Comparison of ENCODE assay signal across 8 cellular contexts in the genomic region with DNA sequence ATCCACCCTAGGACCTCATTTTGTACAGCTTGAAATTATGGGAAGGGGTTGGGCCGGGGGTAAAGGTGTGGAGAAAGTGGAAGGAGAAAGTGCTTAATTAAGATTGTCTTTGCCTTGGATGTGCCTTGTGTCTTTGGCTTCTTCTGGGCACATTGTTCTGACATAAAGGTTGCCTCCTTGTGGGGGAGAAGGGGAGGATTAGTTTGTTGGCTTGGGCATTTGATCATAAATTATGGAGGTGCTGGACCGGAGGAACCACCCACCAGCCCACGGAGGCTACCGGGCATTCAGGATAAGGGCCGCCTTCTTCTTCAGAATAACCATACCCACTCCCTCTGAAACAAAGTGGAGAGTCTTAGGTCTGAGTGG. TPM values are rescaled to one million over a fixed set of nuclear protein-coding genes. Genes with fewer than 3 reads are reported as not detected.
DNase-seq lines count a peak whose midpoint lies in the region; ATAC-seq, FAIRE-seq and TF ChIP-seq lines count a peak whose summit lies in the region.

No MANE protein-coding gene starts in this region.

- FAIRE-seq in GM12891 (lab: Jason Lieb, UNC), result no peak

- TF ChIP-seq CTCF in AG04450 (IDR thresholded peaks at IDR 0.05; ENCODE audit: low read depth, low read length) (peak; percentile 36), GM12875 (IDR thresholded peaks at IDR 0.05; ENCODE audit: borderline replicate concordance, insufficient read depth, low read depth, low read length) (no peak)

- no peaks in the 10 kb centered on the region for H3K27me3 ChIP-seq in AG04450 (ENCODE audit: control insufficient read depth, insufficient read depth, low read length)
- no peaks in the 10 kb centered on the region for H3K27me3 ChIP-seq in ectodermal cell (ENCODE audit: control insufficient read depth, insufficient read depth, low read length, poor library complexity, severe bottlenecking)
- no peaks in the 10 kb centered on the region for H3K27me3 ChIP-seq in muscle layer of duodenum (ENCODE audit: low read depth, low read length)

- H3K9me3 ChIP-seq in AG04450 (ENCODE audit: control insufficient read depth, insufficient read depth, low read length) (no peaks in the 10 kb centered on the region), ectodermal cell (ENCODE audit: control insufficient read depth, low read length) (no peaks in the 10 kb centered on the region), muscle layer of duodenum (ENCODE audit: control insufficient read depth in 1 of 2, low read length in 2 of 2) (no peaks in the 10 kb centered on the region)

- H3K27ac ChIP-seq in AG04450 (ENCODE audit: low read depth, low read length), result peak overlapping the region; percentile 82
- no peak overlapping the region for H3K27ac ChIP-seq in ectodermal cell (ENCODE audit: insufficient read depth, low read depth, low read length, poor library complexity, severe bottlenecking)
- peak overlapping the region; percentile 79 for H3K27ac ChIP-seq in muscle layer of duodenum (ENCODE audit: low read length)

- H3K4me3 ChIP-seq in AG04450 (ENCODE audit: low read depth, low read length) (peak overlapping the region; percentile 95), GM12875 (ENCODE audit: low read depth, low read length) (peak overlapping the region; percentile 88), ectodermal cell (ENCODE audit: insufficient read depth, low read depth, low read length) (peak overlapping the region; percentile 78), muscle layer of duodenum (ENCODE audit: low read depth in 1 of 2, low read length in 2 of 2) (peak overlapping the region; percentile 85 to 89)

- peaks cover 15% of the 10 kb centered on the region for H3K4me1 ChIP-seq in ectodermal cell (ENCODE audit: control insufficient read depth, insufficient read depth, low read length)
- peaks cover 6 to 26% of the 10 kb centered on the region in 2 donors for H3K4me1 ChIP-seq in muscle layer of duodenum (ENCODE audit: control insufficient read depth in 1 of 2, insufficient read depth in 2 of 2, low read length in 2 of 2)

- CTCF ChIA-PET in AG04450 (lab: Charles Lee), result interaction anchor here (0.7 to 2.9 kb wide), 7 partner anchors 33 to 358 kb away, joined by 3 to 14 read pairs (median 3); a partner anchor contains a TSS

- DNase-seq in AG04450 (ENCODE audit: low read depth, low spot score) (no peak), RPMI8226 (peak; percentile 42), GM12891 (ENCODE audit: insufficient read length, low spot score) (no peak)

- 17% methylated on average over 5 of the region's 5 CpGs for WGBS in ectodermal cell, 2 experiments

- H3K36me3 ChIP-seq in ectodermal cell (ENCODE audit: control insufficient read depth, insufficient read depth, low read length) (no peaks in the 10 kb centered on the region), muscle layer of duodenum (ENCODE audit: control insufficient read depth in 1 of 2, insufficient read depth in 2 of 2, low read length in 2 of 2) (peaks cover 0 to 11% of the 10 kb centered on the region in 2 donors)

- POLR2A ChIA-PET in AG04450 (lab: Yijun Ruan, JAX), result interaction anchor here (0.7 to 2.8 kb wide), 4 partner anchors 16 to 34 kb away, joined by 3 to 18 read pairs (median 6); a partner anchor contains a TSS

- TF ChIP-seq POLR2A in GM12891 (IDR thresholded peaks at IDR 0.05; ENCODE audit: low read depth, low read length), result no peak

- no peak for ATAC-seq in GM21423 (IDR thresholded peaks at IDR 0.05; ENCODE audit: unreplicated experiment)
- no peak for ATAC-seq in GM21737 (IDR thresholded peaks at IDR 0.05; ENCODE audit: unreplicated experiment)

TF ChIP-seq in GM12891, 5 proteins besides CTCF, POLR2A, EP300 and RAD21:
- TF ChIP-seq POLR2AphosphoS5 (IDR thresholded peaks at IDR 0.05; ENCODE audit: low read depth, low read length) (no peak), PAX5 (IDR thresholded peaks at IDR 0.05; ENCODE audit: insufficient read depth, low read length, severe bottlenecking) (no peak), SPI1 (IDR thresholded peaks at IDR 0.05; ENCODE audit: low read depth, low read length) (no peak), TAF1 (IDR thresholded peaks at IDR 0.05; ENCODE audit: low read depth, low read length) (no peak), POU2F2 (IDR thresholded peaks at IDR 0.05; ENCODE audit: low read depth, low read length) (no peak)

RNA-seq across cellular contexts. Expression of a gene that starts 1.3 kb away (rescaled TPM):
- polyA plus RNA-seq in AG04450 (2011; rRNA removed), result 46.1 and 48.8 TPM in 2 replicates
- polyA minus RNA-seq in AG04450 (2011; rRNA and poly(A)+ RNA removed), result 171 and 207 TPM in 2 replicates
- polyA plus RNA-seq in ectodermal cell (2013, experiment 1 of 4), result 96.9 TPM
- polyA plus RNA-seq in ectodermal cell (2013, experiment 2 of 4), result 107 TPM
- 69.2 TPM for polyA plus RNA-seq in ectodermal cell (2013, experiment 3 of 4)
- polyA plus RNA-seq in ectodermal cell (2013, experiment 4 of 4), result 70.9 TPM
- 9.2 TPM for polyA plus RNA-seq in GM12891 (2012; ENCODE audit: low read depth, missing spikeins)

RNA-seq across cellular contexts. Expression of a gene that starts 33.2 kb away (rescaled TPM):
- 32.5 and 45.0 TPM in 2 replicates for polyA plus RNA-seq in AG04450 (2011; rRNA removed)
- 59.4 and 84.3 TPM in 2 replicates for polyA minus RNA-seq in AG04450 (2011; rRNA and poly(A)+ RNA removed)
- 31.1 TPM for polyA plus RNA-seq in ectodermal cell (2013, experiment 1 of 4)
- 34.7 TPM for polyA plus RNA-seq in ectodermal cell (2013, experiment 2 of 4)
- 22.3 TPM for polyA plus RNA-seq in ectodermal cell (2013, experiment 3 of 4)
- polyA plus RNA-seq in ectodermal cell (2013, experiment 4 of 4), result 25.6 TPM
- polyA plus RNA-seq in GM12891 (2012; ENCODE audit: low read depth, missing spikeins), result 11.1 TPM

RNA-seq across cellular contexts. Expression of a gene that starts 47.1 kb away (rescaled TPM):
- 9.0 and 12.6 TPM in 2 replicates for polyA plus RNA-seq in AG04450 (2011; rRNA removed)
- 23.3 and 28.3 TPM in 2 replicates for polyA minus RNA-seq in AG04450 (2011; rRNA and poly(A)+ RNA removed)
- 28.4 TPM for polyA plus RNA-seq in ectodermal cell (2013, experiment 1 of 4)
- polyA plus RNA-seq in ectodermal cell (2013, experiment 2 of 4), result 32.4 TPM
- 21.5 TPM for polyA plus RNA-seq in ectodermal cell (2013, experiment 3 of 4)
- polyA plus RNA-seq in ectodermal cell (2013, experiment 4 of 4), result 24.6 TPM
- polyA plus RNA-seq in GM12891 (2012; ENCODE audit: low read depth, missing spikeins), result 10.8 TPM

RNA-seq across cellular contexts. Expression of a gene that starts 53.8 kb away (rescaled TPM):
- polyA plus RNA-seq in AG04450 (2011; rRNA removed), result 3,100 and 3,444 TPM in 2 replicates
- polyA minus RNA-seq in AG04450 (2011; rRNA and poly(A)+ RNA removed), result 838 and 956 TPM in 2 replicates
- polyA plus RNA-seq in ectodermal cell (2013, experiment 1 of 4), result 440 TPM
- 353 TPM for polyA plus RNA-seq in ectodermal cell (2013, experiment 2 of 4)
- polyA plus RNA-seq in ectodermal cell (2013, experiment 3 of 4), result 231 TPM
- 253 TPM for polyA plus RNA-seq in ectodermal cell (2013, experiment 4 of 4)
- polyA plus RNA-seq in GM12891 (2012; ENCODE audit: low read depth, missing spikeins), result 2.8 TPM
